12 cellular contexts compared by ENCODE assay signal in genomic region chr14:99572173-99572999, GRCh38. TPM values are rescaled to one million over a fixed set of nuclear protein-coding genes. Genes with fewer than 3 reads are reported as not detected.
A peak's percentile ranks its signal among the peaks of the same experiment; 100 is the strongest.
DNase-seq lines count a peak whose midpoint lies in the region; ATAC-seq and TF ChIP-seq lines count a peak whose summit lies in the region.
"Had no signal": no experiment of that assay in that cellular context is flagged by ENCODE, and none has a peak within 500 bp of the region (broad histone marks: within the 10 kb centered on the region; RNA-seq: fewer than 3 reads in every experiment).

No MANE protein-coding gene starts in this region.

- peak overlapping the region; percentile 98 for H3K27ac ChIP-seq in cardiac muscle cell
- peak overlapping the region; percentile 95 for H3K27ac ChIP-seq in VCaP
- H3K27ac ChIP-seq in urinary bladder (ENCODE audit: low read depth): peak overlapping the region; percentile 33
- H3K27ac ChIP-seq: ascending aorta had no signal

- H3K4me3 ChIP-seq in cardiac muscle cell (no peak overlapping the region), urinary bladder (ENCODE audit: low read depth, low read length) (no peak overlapping the region)
- H3K4me3 ChIP-seq: ascending aorta, skin epidermis had no signal

- WGBS in urinary bladder: 64% methylated on average over 18 of the region's 18 CpGs

- no peaks in the 10 kb centered on the region for H3K9me3 ChIP-seq in cardiac muscle cell (ENCODE audit: low read depth)
- H3K9me3 ChIP-seq: ascending aorta had no signal

- intact Hi-C loops in cardiac septum (cut with DNase I): no loop called here

- no peak for ATAC-seq in GM21528 (IDR thresholded peaks at IDR 0.05; ENCODE audit: low FRiP score, unreplicated experiment)

- H3K27ac Mint-ChIP-seq in mesothelial cell of epicardium (peak overlapping the region; percentile 100), immature natural killer cell (no peak overlapping the region)

- H3K9me3 Mint-ChIP-seq in mesothelial cell of epicardium (no peaks in the 10 kb centered on the region), immature natural killer cell (no peaks in the 10 kb centered on the region)

- H3K4me1 ChIP-seq in cardiac muscle cell (ENCODE audit: low read depth) (peaks cover 94% of the 10 kb centered on the region), urinary bladder (ENCODE audit: insufficient read depth) (no peaks in the 10 kb centered on the region)

- no peaks in the 10 kb centered on the region for H3K27me3 ChIP-seq in cardiac muscle cell
- H3K27me3 ChIP-seq: ascending aorta had no signal

- H3K4me3 Mint-ChIP-seq in mesothelial cell of epicardium (peak overlapping the region; percentile 36), immature natural killer cell (no peak overlapping the region)

- H3K36me3 Mint-ChIP-seq in mesothelial cell of epicardium (no peaks in the 10 kb centered on the region), immature natural killer cell (no peaks in the 10 kb centered on the region)

- H3K4me1 Mint-ChIP-seq in mesothelial cell of epicardium (peaks cover 97% of the 10 kb centered on the region), immature natural killer cell (no peaks in the 10 kb centered on the region)

- H3K27me3 Mint-ChIP-seq in mesothelial cell of epicardium (ENCODE audit: low read depth): no peaks in the 10 kb centered on the region
- H3K27me3 Mint-ChIP-seq in immature natural killer cell (ENCODE audit: low read depth in 3 of 3): peaks cover 0 to 2% (median 2%) of the 10 kb centered on the region in 3 donors

- TF ChIP-seq CTCF in cardiac muscle cell (IDR thresholded peaks at IDR 0.05; ENCODE audit: low read depth, low read length) (no peak), VCaP (conservative IDR thresholded peaks at IDR 0.05) (no peak), mesothelial cell of epicardium (IDR thresholded peaks at IDR 0.05; ENCODE audit: unreplicated experiment) (no peak)

- H3K36me3 ChIP-seq in cardiac muscle cell (no peaks in the 10 kb centered on the region), urinary bladder (ENCODE audit: insufficient read depth) (no peaks in the 10 kb centered on the region)
- H3K36me3 ChIP-seq: ascending aorta had no signal

- DNase-seq in cardiac muscle cell (ENCODE audit: low read depth in 1 of 2, low spot score in 1 of 2) (peak in 1 of 2 donors; percentile 47), cardiac septum (ENCODE audit: low spot score) (no peak), mesothelial cell of epicardium (ENCODE audit: low spot score in 2 of 2, unreplicated experiment in 2 of 2) (no peak), immature natural killer cell (no peak)
- no peak for DNase-seq in activated CD4-positive, CD25-positive, alpha-beta regulatory T cell treated with anti-CD3 and anti-CD28 coated beads, Interleukin-2, amount 50 U/mL, for 72 hours
- DNase-seq: NCI-H1930, T-helper 1 cell had no signal

RNA-seq across cellular contexts. Expression of gene CCDC85C, which starts 31.6 kb away (rescaled TPM):
- total RNA-seq in cardiac muscle cell (45.7 and 46.5 TPM in 2 replicates), cardiac septum (21.4 TPM), mesothelial cell of epicardium (82.2 to 85.2 TPM (median 82.3 TPM) in 3 replicates), urinary bladder (5.8 TPM)
- polyA plus RNA-seq in cardiac muscle cell (38.2 and 39.6 TPM in 2 replicates), urinary bladder (36.0 TPM), immature natural killer cell (under 1 TPM; 0.27 to 0.83 (median 0.35) TPM)

Comparison
In these comparisons a context has a peak if more than half of its experiments do, and no peak if none do; other contexts are left out.
1. H3K27ac ChIP-seq: peak in every context shown above with its lines; median percentile 98 in cardiac muscle cell; 95 in VCaP; 33 in urinary bladder.